ENCODE assay signal across 19 cellular contexts in the genomic region with DNA sequence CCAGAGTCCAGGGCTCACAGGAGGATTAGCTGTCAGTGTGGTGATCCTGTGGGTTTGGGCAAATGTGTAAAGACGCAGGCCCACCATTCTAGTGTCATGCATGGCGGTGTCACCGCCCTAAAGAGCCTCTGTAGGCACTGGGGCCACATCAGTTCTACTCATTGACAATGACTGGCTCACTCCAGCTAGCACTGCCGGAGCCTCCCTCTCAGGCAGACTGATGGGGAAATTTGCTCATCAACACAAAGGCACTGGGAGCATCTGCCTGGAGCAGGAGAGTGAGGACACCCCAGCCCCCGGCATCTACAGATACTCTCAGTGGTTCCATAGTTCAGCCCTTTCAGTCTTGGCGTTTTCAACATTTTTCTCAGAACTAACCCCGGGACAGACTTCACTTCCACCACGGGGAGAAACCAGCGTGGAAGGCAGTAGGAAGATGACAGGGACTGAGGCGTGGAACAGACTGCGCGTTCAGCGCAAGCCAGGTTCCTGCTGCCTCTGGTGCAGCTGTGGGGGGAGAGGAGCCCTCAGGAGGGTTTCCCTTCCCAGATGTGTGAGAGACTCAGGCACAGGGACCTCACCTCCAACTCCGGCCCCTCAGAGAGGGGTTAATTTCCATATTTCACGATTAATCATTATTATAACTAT.
"Had no signal": no experiment of that assay in that cellular context is flagged by ENCODE, and none has a peak within 500 bp of the region (broad histone marks: within the 10 kb centered on the region; RNA-seq: fewer than 3 reads in every experiment).

No MANE protein-coding gene starts in this region.

- H3K9me3 ChIP-seq: MG63, SJCRH30 had no signal

- H3K27ac ChIP-seq: SJCRH30 had no signal

- ATAC-seq: HepG2 had no signal

- H3K4me1 ChIP-seq: SJCRH30 had no signal

- DNase-seq: IMR-90, Karpas-422, KG1, MG63, NCI-H1092, NCI-H1436, NCI-H187, NCI-H2029, NCI-H2081 treated with DMSO at 0.1 percent for 48 hours, NCI-H2171, NCI-H226, NCI-H446, NCI-H510A, NCI-H524 treated with DMSO at 0.1 percent for 48 hours, NCI-H774, SHP77 treated with DMSO at 0.1 percent for 48 hours, SJCRH30 had no signal

- H3K4me3 ChIP-seq: MG63, SJCRH30 had no signal

- H3K36me3 ChIP-seq: MG63, SJCRH30 had no signal

- FAIRE-seq: HepG2, RCC 7860 had no signal
